10 cellular contexts compared by ENCODE assay signal in genomic region chr5:172417983-172418630, GRCh38. TPM values are rescaled to one million over a fixed set of nuclear protein-coding genes. Genes with fewer than 3 reads are reported as not detected.
DNase-seq lines count a peak whose midpoint lies in the region; ATAC-seq lines count a peak whose summit lies in the region.
"Had no signal": no experiment of that assay in that cellular context is flagged by ENCODE, and none has a peak within 500 bp of the region (broad histone marks: within the 10 kb centered on the region; RNA-seq: fewer than 3 reads in every experiment).

No MANE protein-coding gene starts in this region.

- peaks cover 54% of the 10 kb centered on the region for H3K4me1 ChIP-seq in rectal smooth muscle tissue (ENCODE audit: control insufficient read depth, insufficient read depth, low read length)

- no peaks in the 10 kb centered on the region for H3K27me3 ChIP-seq in rectal smooth muscle tissue (ENCODE audit: control insufficient read depth, insufficient read depth, low read length)
- H3K27me3 ChIP-seq: cardiac muscle cell had no signal

- H3K27ac ChIP-seq in angular gyrus (ENCODE audit: low read depth, low read length) (peak overlapping the region; percentile 86), rectal smooth muscle tissue (ENCODE audit: low read depth, low read length) (peak overlapping the region; percentile 89)
- H3K27ac ChIP-seq: cardiac muscle cell had no signal

- no peak overlapping the region for H3K9ac ChIP-seq in rectal smooth muscle tissue (ENCODE audit: low read length)

- DNase-seq in EL (peak; percentile 90), left cardiac atrium (peak; percentile 92), NAMALWA (ENCODE audit: low spot score) (no peak)
- no peak for DNase-seq in activated naive CD4-positive, alpha-beta T cell treated with anti-CD3 and anti-CD28 coated beads, Interleukin-2, amount 50 U/mL, for 16 hours
- DNase-seq: NCI-H2081 had no signal

- peak; percentile 87 for ATAC-seq in left cardiac atrium
- no peak for ATAC-seq in GM18520 (IDR thresholded peaks at IDR 0.05; ENCODE audit: unreplicated experiment)
- no peak for ATAC-seq in HG03280 (IDR thresholded peaks at IDR 0.05; ENCODE audit: unreplicated experiment)

- no peaks in the 10 kb centered on the region for H3K36me3 ChIP-seq in rectal smooth muscle tissue (ENCODE audit: control insufficient read depth, insufficient read depth, low read length)
- H3K36me3 ChIP-seq: cardiac muscle cell had no signal

- intact Hi-C loops in left cardiac atrium (cut with DNase I) = no loop called here

- peak overlapping the region; percentile 30 for H3K4me3 ChIP-seq in rectal smooth muscle tissue (ENCODE audit: low read length)
- H3K4me3 ChIP-seq: cardiac muscle cell had no signal

RNA-seq across cellular contexts. Expression of gene SH3PXD2B, which starts 36.2 kb away (rescaled TPM):
- total RNA-seq in left cardiac atrium = 10 to 100 TPM in 1 of 2 donors, 1 to 10 TPM in 1; 10.0 to 15.3 TPM

Comparison
In these comparisons a context has a peak if more than half of its experiments do, and no peak if none do; other contexts are left out.
1. DNase-seq: peak in EL (single experiment) and left cardiac atrium (single experiment); none in activated naive CD4-positive, alpha-beta T cell treated with anti-CD3 and anti-CD28 coated beads, Interleukin-2, amount 50 U/mL, for 16 hours (single experiment) and NAMALWA (single experiment).
2. ATAC-seq: peak in left cardiac atrium (2 of 2); none in GM18520 (single experiment) and HG03280 (single experiment).